3 cellular contexts compared by ENCODE assay signal in genomic region chr1:100019220-100019619, GRCh38.
TF ChIP-seq lines count a peak whose summit lies in the region.

No MANE protein-coding gene starts in this region.

TF ChIP-seq in HEK293, 187 proteins besides CTCF, POLR2A, EP300 and RAD21:
- no peak for TF ChIP-seq ZNF658 (tag by site-specific recombination; IDR thresholded peaks at IDR 0.05)
- peak; percentile 39; the same call in 1 of the 2 replicates for TF ChIP-seq ZNF24 (tag by site-specific recombination; IDR thresholded peaks at IDR 0.05)

TF ChIP-seq in GM12878, 131 proteins besides CTCF, POLR2A, EP300 and RAD21:
- TF ChIP-seq ZNF24 (IDR thresholded peaks at IDR 0.05) (peak; percentile 86), MXI1 (IDR thresholded peaks at IDR 0.05; ENCODE audit: low read depth, low read length) (no peak), SMAD1 (IDR thresholded peaks at IDR 0.05; ENCODE audit: low read depth, partially characterized antibody) (no peak)
TF ChIP-seq in GM12878: peak in this region for 1.

TF ChIP-seq in K562, 482 proteins besides CTCF, POLR2A, EP300 and RAD21:
- TF ChIP-seq RCOR1 (IDR thresholded peaks at IDR 0.05; ENCODE audit: borderline replicate concordance in 1 of 2, low read depth in 2 of 2, low read length in 2 of 2): no peak
- peak; percentile 92 for TF ChIP-seq ZNF24 (IDR thresholded peaks at IDR 0.05)
